30 cellular contexts compared by ENCODE assay signal in genomic region chr21:34959607-34960006, GRCh38.
DNase-seq lines count a peak whose midpoint lies in the region; ATAC-seq, FAIRE-seq and TF ChIP-seq lines count a peak whose summit lies in the region.
"Had no signal": no experiment of that assay in that cellular context is flagged by ENCODE, and none has a peak within 500 bp of the region (broad histone marks: within the 10 kb centered on the region; RNA-seq: fewer than 3 reads in every experiment).

No MANE protein-coding gene starts in this region.

- WGBS in H1 (ENCODE audit: extremely low coverage in 1 of 2, insufficient coverage in 1 of 2, insufficient read length in 1 of 2, insufficient replicate concordance in 2 of 2, low coverage in 1 of 2, low lambda C conversion rate in 2 of 2, missing lambda C conversion rate in 1 of 2), 2 experiments, result 84% methylated on average over 1 of the region's 1 CpG; no CpG with 5 or more reads in 1 of the 2 experiments
- WGBS in thymus, result 98% methylated on average over 1 of the region's 1 CpG

- H2AFZ ChIP-seq in H1 (ENCODE audit: low read length) (no peak overlapping the region), PC-3 (ENCODE audit: low read length) (no peak overlapping the region)
- H2AFZ ChIP-seq: parathyroid adenoma had no signal

- no peaks in the 10 kb centered on the region for H3K9me2 ChIP-seq in PC-3 (replicated peaks; ENCODE audit: low read length)

- H3K4me2 ChIP-seq in H1 (ENCODE audit: insufficient read depth in 1 of 2, low read depth in 2 of 2, low read length in 2 of 2) (no peak overlapping the region), PC-3 (ENCODE audit: low read length) (no peak overlapping the region)

- TF ChIP-seq CTCF in H1 (IDR thresholded peaks at IDR 0.05; ENCODE audit: control extremely low read depth in 1 of 3, insufficient read depth in 1 of 3, low read depth in 1 of 3, low read length in 3 of 3), result no peak
- no peak for TF ChIP-seq CTCF in PC-3 (conservative IDR thresholded peaks at IDR 0.05; ENCODE audit: low read depth, low read length)

- POLR2A ChIA-PET in H1 (lab: Charles Lee; ENCODE audit: partially characterized antibody), result no interaction called here
- POLR2A ChIA-PET in PC-3 (lab: Charles Lee; ENCODE audit: unreplicated experiment), result no interaction called here

- no peak overlapping the region for H3K4ac ChIP-seq in H1 (replicated peaks; ENCODE audit: insufficient read length, low read depth, low read length)

- H4K20me1 ChIP-seq in H1 (replicated peaks in 1 of 2; ENCODE audit: control insufficient read depth in 1 of 2, insufficient read depth in 2 of 2, low read length in 2 of 2), result no peaks in the 10 kb centered on the region
- H4K20me1 ChIP-seq in PC-3 (ENCODE audit: low read length), result no peaks in the 10 kb centered on the region

- H3K14ac ChIP-seq in H1 (ENCODE audit: insufficient read length), result no peak overlapping the region

- no peak overlapping the region for H4K5ac ChIP-seq in H1 (ENCODE audit: insufficient read length, low read depth, low read length)

- H3K9me3 Mint-ChIP-seq in activated naive CD4-positive, alpha-beta T cell treated with anti-CD3 and anti-CD28 coated beads for 36 hours, result no peaks in the 10 kb centered on the region
- peaks cover 5 to 6% of the 10 kb centered on the region in 2 donors for H3K9me3 Mint-ChIP-seq in activated naive CD4-positive, alpha-beta T cell treated with anti-CD3 and anti-CD28 coated beads, Interleukin-2, amount 50 U/mL, for 72 hours
- H3K9me3 Mint-ChIP-seq: neural crest cell had no signal

- H2BK120ac ChIP-seq in H1 (replicated peaks; ENCODE audit: low read depth, low read length), result no peak overlapping the region

- H3K9ac ChIP-seq in H1 (replicated peaks in 1 of 4; ENCODE audit: extremely low read depth in 1 of 4, low read depth in 3 of 4, low read length in 3 of 4), result no peak overlapping the region
- H3K9ac ChIP-seq in PC-3 (ENCODE audit: low read length), result no peak overlapping the region
- H3K9ac ChIP-seq: parathyroid adenoma had no signal

- no peak overlapping the region for H3K23ac ChIP-seq in H1 (ENCODE audit: insufficient read length)

- no peak for TF ChIP-seq EP300 in H1 (IDR thresholded peaks at IDR 0.05; ENCODE audit: borderline replicate concordance in 1 of 2, low read depth in 2 of 2, low read length in 2 of 2)

- H3K4me1 ChIP-seq in H1 (replicated peaks in 1 of 4; ENCODE audit: control insufficient read depth in 3 of 4, insufficient read depth in 4 of 4, low read length in 3 of 4) (no peaks in the 10 kb centered on the region; a peak in 3 of 7 replicates), thymus (ENCODE audit: control insufficient read depth, insufficient read depth, low read length) (peaks cover 34% of the 10 kb centered on the region), PC-3 (ENCODE audit: insufficient read depth, low read length) (peaks cover 11% of the 10 kb centered on the region)
- H3K4me1 ChIP-seq: ascending aorta, BE2C, parathyroid adenoma, Peyer's patch, testis had no signal

- H3K36me3 ChIP-seq in KOPT-K1 (ENCODE audit: insufficient read depth, low read length) (peaks cover 71% of the 10 kb centered on the region), H1 (ENCODE audit: control insufficient read depth in 2 of 4, insufficient read depth in 4 of 4, low read length in 3 of 4) (no peaks in the 10 kb centered on the region), thymus (ENCODE audit: control insufficient read depth, insufficient read depth) (peaks cover 12% of the 10 kb centered on the region), PC-3 (ENCODE audit: low read depth, low read length) (no peaks in the 10 kb centered on the region; the same call in 1 of the 2 replicates)
- H3K36me3 ChIP-seq: ascending aorta, BE2C, cardiac muscle cell, Peyer's patch had no signal

- H4K91ac ChIP-seq in H1 (replicated peaks; ENCODE audit: insufficient read length, low read length), result no peak overlapping the region

- CTCF ChIA-PET in activated naive CD4-positive, alpha-beta T cell treated with anti-CD3 and anti-CD28 coated beads for 36 hours (lab: Charles Lee), result interaction anchor here (0.6 to 4.0 kb wide), 6 partner anchors 13 to 1821 kb away, joined by 3 to 20 read pairs (median 3); no protein-coding TSS in a partner anchor
- CTCF ChIA-PET in H1 (lab: Charles Lee; ENCODE audit: partially characterized antibody), result interaction anchor here (0.6 to 0.7 kb wide), 3 partner anchors 8 to 970 kb away, joined by 3 to 4 read pairs (median 3); no protein-coding TSS in a partner anchor
- CTCF ChIA-PET in PC-3 (lab: Charles Lee), result no interaction called here

- FAIRE-seq in H1 (lab: Jason Lieb, UNC), result no peak
- FAIRE-seq: GM12892 had no signal

- TF ChIP-seq POLR2A in H1 (IDR thresholded peaks at IDR 0.05; ENCODE audit: control extremely low read depth in 1 of 2, low read depth in 2 of 2, low read length in 2 of 2), result no peak

- DNase-seq in activated naive CD4-positive, alpha-beta T cell treated with anti-CD3 and anti-CD28 coated beads for 36 hours, result no peak
- DNase-seq in activated naive CD4-positive, alpha-beta T cell treated with anti-CD3 and anti-CD28 coated beads, Interleukin-2, amount 50 U/mL, for 72 hours (ENCODE audit: low spot score in 2 of 2), result no peak
- DNase-seq in H1 (ENCODE audit: low read depth in 1 of 2, low spot score in 2 of 2), result no peak
- no peak for DNase-seq in PC-3
- DNase-seq in iPS-NIHi11 (ENCODE audit: low spot score), result no peak
- DNase-seq: ACHN; activated naive CD4-positive, alpha-beta T cell treated with anti-CD3 and anti-CD28 coated beads, Interleukin-2, amount 50 U/mL, for 16 hours; BE2C; COR-L47; effector CD8-positive, alpha-beta T cell; HCEC 1CT; NCI-H1436 treated with DMSO at 0.1 percent for 48 hours; NCI-H2081 treated with DMSO at 0.1 percent for 48 hours; NCI-H226; NCI-H526 treated with DMSO at 0.1 percent for 48 hours; Peyer's patch; retina; SHP77; stimulated activated naive CD4-positive, alpha-beta T cell treated with Interleukin-2 at 50 U/mL for 16 hours; testis had no signal

- H3K9me3 ChIP-seq in KOPT-K1 (ENCODE audit: insufficient read depth, low read length, poor library complexity, severe bottlenecking), result no peaks in the 10 kb centered on the region
- H3K9me3 ChIP-seq in H1 (ENCODE audit: insufficient read depth in 2 of 2, low read depth in 1 of 2, low read length in 1 of 2), result no peaks in the 10 kb centered on the region
- no peaks in the 10 kb centered on the region for H3K9me3 ChIP-seq in thymus (ENCODE audit: control insufficient read depth)
- no peaks in the 10 kb centered on the region for H3K9me3 ChIP-seq in PC-3 (ENCODE audit: low read length)
- H3K9me3 ChIP-seq: ascending aorta, BE2C, Peyer's patch, testis had no signal

- H2AK5ac ChIP-seq in H1 (ENCODE audit: low read depth, low read length), result no peak overlapping the region

- 0 out of 7 replicates have a peak, but pooled peaks cover 0 to 1% (median 0%) of the 10 kb centered on the region in 4 experiments for H3K27me3 ChIP-seq in H1 (replicated peaks in 1 of 4; ENCODE audit: control insufficient read depth in 3 of 4, extremely low read depth in 1 of 4, insufficient read depth in 3 of 4, low read length in 3 of 4)
- H3K27me3 ChIP-seq in thymus (ENCODE audit: control insufficient read depth, insufficient read depth), result no peaks in the 10 kb centered on the region
- H3K27me3 ChIP-seq in PC-3 (ENCODE audit: low read length), result no peaks in the 10 kb centered on the region
- H3K27me3 ChIP-seq: ascending aorta, BE2C, Peyer's patch, testis had no signal

- peak overlapping the region; percentile 74; the same call in 1 of the 2 replicates for H2BK15ac ChIP-seq in H1 (ENCODE audit: low read length)

- H3K79me1 ChIP-seq in H1 (ENCODE audit: low read depth, low read length), result no peaks in the 10 kb centered on the region

- H2BK20ac ChIP-seq in H1 (ENCODE audit: low read length), result no peak overlapping the region

- H3K79me2 ChIP-seq in H1 (ENCODE audit: control insufficient read depth in 1 of 2, insufficient read depth in 2 of 2, low read length in 2 of 2) (no peaks in the 10 kb centered on the region), PC-3 (ENCODE audit: low read length) (peaks cover 37% of the 10 kb centered on the region)
- H3K79me2 ChIP-seq: parathyroid adenoma had no signal

- no peak for ATAC-seq in activated naive CD4-positive, alpha-beta T cell treated with anti-CD3 and anti-CD28 coated beads, Interleukin-2, amount 50 U/mL, for 72 hours
- no peak for ATAC-seq in PC-3
- ATAC-seq: left lobe of liver had no signal

- H2BK12ac ChIP-seq in H1 (ENCODE audit: low read depth, low read length), result no peak overlapping the region

- no peaks in the 10 kb centered on the region for H3K23me2 ChIP-seq in H1 (ENCODE audit: low read depth, low read length)

- no peak overlapping the region for H3K18ac ChIP-seq in H1 (ENCODE audit: extremely low read depth, low read length)

- H3K4me3 ChIP-seq in H1 (ENCODE audit: extremely low read depth in 1 of 4, insufficient read depth in 2 of 4, low read depth in 3 of 4, low read length in 4 of 4), result no peak overlapping the region; a peak in 1 of 8 replicates
- H3K4me3 ChIP-seq in thymus (ENCODE audit: low read length), result no peak overlapping the region
- H3K4me3 ChIP-seq in PC-3 (ENCODE audit: low read length), result no peak overlapping the region
- H3K4me3 ChIP-seq: ascending aorta, cardiac muscle cell, coronary artery, Peyer's patch, skin epidermis, testis had no signal

- intact Hi-C loops in activated naive CD4-positive, alpha-beta T cell treated with anti-CD3 and anti-CD28 coated beads for 36 hours (cut with micrococcal nuclease), result no loop called here
- intact Hi-C loops in PC-3 (cut with micrococcal nuclease), result no loop called here

- H3K56ac ChIP-seq in H1 (replicated peaks; ENCODE audit: insufficient read length, low read depth, low read length), result no peak overlapping the region

- no TSS peak for BruUV-seq in PC-3 (replicated peaks; lab: Mats Ljungman, UMichigan)

- TF ChIP-seq RAD21 in H1 (IDR thresholded peaks at IDR 0.05 in 1 of 2, conservative IDR thresholded peaks at IDR 0.05 in 1 of 2; ENCODE audit: low read depth in 2 of 2, low read length in 2 of 2), result no peak

- no peaks in the 10 kb centered on the region for H3K27me3 Mint-ChIP-seq in activated naive CD4-positive, alpha-beta T cell treated with anti-CD3 and anti-CD28 coated beads for 36 hours (ENCODE audit: low read depth)

- peaks cover 18% of the 10 kb centered on the region for H3K36me3 Mint-ChIP-seq in activated naive CD4-positive, alpha-beta T cell treated with anti-CD3 and anti-CD28 coated beads for 36 hours (ENCODE audit: low read depth)
- H3K36me3 Mint-ChIP-seq in activated naive CD4-positive, alpha-beta T cell treated with anti-CD3 and anti-CD28 coated beads, Interleukin-2, amount 50 U/mL, for 72 hours, result peaks cover 26 to 39% of the 10 kb centered on the region in 2 donors

- no peak overlapping the region for H2BK5ac ChIP-seq in H1 (ENCODE audit: low read depth, low read length)

- no peaks in the 10 kb centered on the region for H3F3A ChIP-seq in PC-3 (ENCODE audit: low read length, unreplicated experiment)

- H3K27ac ChIP-seq in KOPT-K1 (ENCODE audit: low read depth, low read length, poor library complexity, severe bottlenecking) (peak overlapping the region; percentile 33), H1 (ENCODE audit: low read depth, low read length) (no peak overlapping the region), thymus (ENCODE audit: low read depth) (peak overlapping the region; percentile 11), PC-3 (ENCODE audit: low read length) (no peak overlapping the region)
- H3K27ac ChIP-seq: ascending aorta, cardiac muscle cell, coronary artery, parathyroid adenoma, Peyer's patch, skin epidermis, testis had no signal

- peak overlapping the region; percentile 50 for H3K27ac Mint-ChIP-seq in activated naive CD4-positive, alpha-beta T cell treated with anti-CD3 and anti-CD28 coated beads for 36 hours
- peak overlapping the region in 1 of 2 donors; percentile 24 for H3K27ac Mint-ChIP-seq in activated naive CD4-positive, alpha-beta T cell treated with anti-CD3 and anti-CD28 coated beads, Interleukin-2, amount 50 U/mL, for 72 hours

- peaks cover 75% of the 10 kb centered on the region for H3K4me1 Mint-ChIP-seq in activated naive CD4-positive, alpha-beta T cell treated with anti-CD3 and anti-CD28 coated beads for 36 hours (ENCODE audit: low read depth)

- H4K8ac ChIP-seq in H1 (ENCODE audit: extremely low read depth, insufficient read depth, low read length), result no peak overlapping the region

- no peak overlapping the region for H3K4me3 Mint-ChIP-seq in activated naive CD4-positive, alpha-beta T cell treated with anti-CD3 and anti-CD28 coated beads for 36 hours
- H3K4me3 Mint-ChIP-seq: neural crest cell had no signal

Comparison
In these comparisons a context has a peak if more than half of its experiments do, and no peak if none do; other contexts are left out.
1. H3K27ac ChIP-seq: peak in KOPT-K1 (single experiment) and thymus (single experiment); none in H1 (single experiment) and PC-3 (single experiment).